16 cellular contexts compared by ENCODE assay signal in genomic region chr17:41907633-41908539, GRCh38. TPM values are rescaled to one million over a fixed set of nuclear protein-coding genes. Genes with fewer than 3 reads are reported as not detected.
DNase-seq lines count a peak whose midpoint lies in the region; ATAC-seq, FAIRE-seq and TF ChIP-seq lines count a peak whose summit lies in the region.
"Had no signal": no experiment of that assay in that cellular context is flagged by ENCODE, and none has a peak within 500 bp of the region (broad histone marks: within the 10 kb centered on the region; RNA-seq: fewer than 3 reads in every experiment).

No MANE protein-coding gene starts in this region.

- H2BK12ac ChIP-seq in mesenchymal stem cell (ENCODE audit: low read length in 2 of 2): peak overlapping the region in 1 of 2 experiments; percentile 15

- H2AFZ ChIP-seq in mesenchymal stem cell (ENCODE audit: low read depth, low read length): no peak overlapping the region

- H3K9me3 ChIP-seq in mesenchymal stem cell (ENCODE audit: control insufficient read depth, low read length): no peaks in the 10 kb centered on the region
- H3K9me3 ChIP-seq: BLaER1 had no signal

- peaks cover 81 to 91% of the 10 kb centered on the region in 2 experiments for H3K36me3 ChIP-seq in mesenchymal stem cell (ENCODE audit: control insufficient read depth in 1 of 2, insufficient read depth in 2 of 2, low read depth in 1 of 2, low read length in 2 of 2)

- peaks cover 14% of the 10 kb centered on the region for H3K4me1 Mint-ChIP-seq in brain

- no peak overlapping the region for H2BK120ac ChIP-seq in mesenchymal stem cell (ENCODE audit: low read depth, low read length)

- peaks cover 15% of the 10 kb centered on the region for H3K79me1 ChIP-seq in mesenchymal stem cell (replicated peaks; ENCODE audit: low read length, poor library complexity, severe bottlenecking)

- no peak overlapping the region for H3K18ac ChIP-seq in mesenchymal stem cell (ENCODE audit: low read depth in 1 of 2, low read length in 2 of 2)

- no peak overlapping the region for H3K9ac ChIP-seq in mesenchymal stem cell (ENCODE audit: low read length)
- H3K9ac ChIP-seq: BLaER1 had no signal

- H3K27me3 ChIP-seq in mesenchymal stem cell (ENCODE audit: control insufficient read depth in 1 of 2, insufficient read depth in 1 of 2, low read length in 2 of 2): no peaks in the 10 kb centered on the region
- H3K27me3 ChIP-seq: BLaER1 had no signal

- no peak for TF ChIP-seq CTCF in brain (conservative IDR thresholded peaks at IDR 0.05)

- WGBS in mesenchymal stem cell: 95% methylated on average over 14 of the region's 14 CpGs

- in situ Hi-C loops in ACHN (cut with HindIII; ENCODE audit: low pct_ligation_motif_present, low pct_unique_long_range_greater_than_20kb, low sequenced_read_pairs): no loop called here

- DNase-seq in ACHN: peak; percentile 99
- DNase-seq in HTR-8/SVneo (ENCODE audit: insufficient read length, low spot score): no peak
- DNase-seq in mesenchymal stem cell: peak; percentile 18
- no peak for DNase-seq in OCI-M2 (lab: John Stamatoyannopoulos, UW; ENCODE audit: unreplicated experiment)
- no peak for DNase-seq in NCI-H446 (lab: John Stamatoyannopoulos, UW)
- DNase-seq: activated effector memory CD4-positive, alpha-beta T cell treated with Interleukin-2 at 50 U/mL for 16 hours; left cardiac atrium; NCI-H2171; occipital lobe; Right ventricle myocardium superior; stimulated activated CD4-positive, alpha-beta T cell treated with anti-CD3 and anti-CD28 coated beads, Interleukin-4, amount 100 ng/mL, for 24 hours had no signal

- H3K27ac Mint-ChIP-seq in brain: peak overlapping the region; percentile 4 to 95 (median 86)

- H3K36me3 Mint-ChIP-seq in brain: peaks cover 73% of the 10 kb centered on the region

- no peak overlapping the region for H3K4me3 ChIP-seq in mesenchymal stem cell (ENCODE audit: insufficient read depth in 1 of 2, low read depth in 1 of 2, low read length in 2 of 2)
- H3K4me3 ChIP-seq: BLaER1 had no signal

- H3K27ac ChIP-seq in mesenchymal stem cell (ENCODE audit: low read length, poor library complexity, severe bottlenecking): peak overlapping the region; percentile 97
- H3K27ac ChIP-seq: BLaER1 had no signal

- peak overlapping the region; percentile 73 for H2AK5ac ChIP-seq in mesenchymal stem cell (ENCODE audit: low read length, severe bottlenecking)

- H3K27me3 Mint-ChIP-seq in brain: no peaks in the 10 kb centered on the region
- H3K27me3 Mint-ChIP-seq: central memory CD8-positive, alpha-beta T cell had no signal

- ATAC-seq in HG03571 (IDR thresholded peaks at IDR 0.05; ENCODE audit: unreplicated experiment): no peak
- no peak for ATAC-seq in GM21526 (IDR thresholded peaks at IDR 0.05; ENCODE audit: low FRiP score, unreplicated experiment)
- ATAC-seq: left cardiac atrium had no signal

- peak; percentile 76 for FAIRE-seq in HTR-8/SVneo (lab: Jason Lieb, UNC)

- H3K9me3 Mint-ChIP-seq in brain: no peaks in the 10 kb centered on the region
- H3K9me3 Mint-ChIP-seq: central memory CD8-positive, alpha-beta T cell had no signal

- H4K8ac ChIP-seq in mesenchymal stem cell (ENCODE audit: low read length): no peak overlapping the region

- peak overlapping the region in 2 of 5 experiments; percentile 30 to 46 for H3K4me3 Mint-ChIP-seq in brain
- H3K4me3 Mint-ChIP-seq: central memory CD8-positive, alpha-beta T cell had no signal

- no peak overlapping the region for H4K91ac ChIP-seq in mesenchymal stem cell (ENCODE audit: low read length)

- H3K23ac ChIP-seq in mesenchymal stem cell (ENCODE audit: low read length in 2 of 2): no peak overlapping the region

- H3K14ac ChIP-seq in mesenchymal stem cell (ENCODE audit: low read length in 2 of 2): no peak overlapping the region

- peaks cover 54% of the 10 kb centered on the region for H3K4me1 ChIP-seq in mesenchymal stem cell (ENCODE audit: control insufficient read depth, insufficient read depth, low read depth, low read length)
- H3K4me1 ChIP-seq: BLaER1 had no signal

- H2BK15ac ChIP-seq in mesenchymal stem cell (ENCODE audit: low read depth, poor library complexity, severe bottlenecking): no peak overlapping the region

- no peak overlapping the region for H3K4ac ChIP-seq in mesenchymal stem cell (ENCODE audit: low read depth in 1 of 2, low read length in 2 of 2)

- H2BK5ac ChIP-seq in mesenchymal stem cell (ENCODE audit: low read depth, low read length, poor library complexity, severe bottlenecking): peak overlapping the region; percentile 92

- H3K4me2 ChIP-seq in mesenchymal stem cell (ENCODE audit: low read length, poor library complexity, severe bottlenecking): peak overlapping the region; percentile 10
- H3K4me2 ChIP-seq: BLaER1 had no signal

RNA-seq across cellular contexts. Expression of gene ACLY, which starts 10.9 kb away (rescaled TPM):
- polyA plus RNA-seq in brain (ENCODE audit: insufficient read depth, low read depth, low replicate concordance): 126 TPM
- polyA plus RNA-seq in mesenchymal stem cell (2013, experiment 1 of 2): 188 TPM
- polyA plus RNA-seq in mesenchymal stem cell (2013, experiment 2 of 2): 182 TPM

RNA-seq across cellular contexts. Expression of gene ODAD4, which starts 22.5 kb away (rescaled TPM):
- polyA plus RNA-seq in brain (ENCODE audit: insufficient read depth, low read depth, low replicate concordance): 6.2 TPM
- polyA plus RNA-seq in mesenchymal stem cell (2013, experiment 1 of 2): 1.0 TPM
- polyA plus RNA-seq in mesenchymal stem cell (2013, experiment 2 of 2): 0.51 TPM

RNA-seq across cellular contexts. Expression of gene KLHL11, which starts 42.7 kb away (rescaled TPM):
- 2.2 TPM for polyA plus RNA-seq in brain (ENCODE audit: insufficient read depth, low read depth, low replicate concordance)
- polyA plus RNA-seq in mesenchymal stem cell (2013, experiment 1 of 2): 2.7 TPM
- 2.6 TPM for polyA plus RNA-seq in mesenchymal stem cell (2013, experiment 2 of 2)

RNA-seq across cellular contexts. Expression of gene CNP, which starts 58.7 kb away (rescaled TPM):
- 808 TPM for polyA plus RNA-seq in brain (ENCODE audit: insufficient read depth, low read depth, low replicate concordance)
- 51.3 TPM for polyA plus RNA-seq in mesenchymal stem cell (2013, experiment 1 of 2)
- polyA plus RNA-seq in mesenchymal stem cell (2013, experiment 2 of 2): 50.8 TPM

Comparison
In these comparisons a context has a peak if more than half of its experiments do, and no peak if none do; other contexts are left out.
1. DNase-seq: peak in ACHN (single experiment) and mesenchymal stem cell (single experiment); none in HTR-8/SVneo (single experiment), OCI-M2 (single experiment) and NCI-H446 (0 of 2).